In the genomic region with DNA sequence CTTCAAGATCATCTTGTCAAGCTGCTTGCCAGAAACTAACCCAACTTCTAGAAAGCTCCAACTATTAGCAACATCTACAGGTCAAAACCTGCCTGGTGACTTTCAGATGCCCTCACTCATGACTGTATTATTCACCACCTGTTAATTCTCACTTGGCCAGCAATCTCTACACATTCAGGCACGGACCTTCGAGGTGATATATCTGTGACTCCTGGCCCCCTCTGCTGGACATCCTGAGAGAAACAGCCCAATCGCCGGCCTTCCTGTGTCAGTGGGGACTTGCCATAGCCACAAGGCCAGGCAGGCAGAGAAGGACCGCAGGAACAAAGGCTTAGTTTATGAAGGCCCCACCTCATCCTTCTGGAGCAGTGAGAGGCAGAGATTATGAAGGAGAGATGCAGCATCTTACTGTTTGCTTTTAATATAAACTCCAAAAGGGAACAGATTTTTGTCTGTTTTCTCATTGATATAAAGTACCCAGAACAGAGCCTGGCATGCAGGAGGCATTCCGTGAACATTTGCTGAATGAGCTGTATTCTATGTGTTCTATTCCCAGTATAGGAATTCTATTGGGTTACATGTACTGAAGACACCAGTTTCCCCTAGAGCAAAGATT, we compare ENCODE assay signal across 9 cellular contexts. TPM values are rescaled to one million over a fixed set of nuclear protein-coding genes. Genes with fewer than 3 reads are reported as not detected.
A peak's percentile ranks its signal among the peaks of the same experiment; 100 is the strongest.
DNase-seq lines count a peak whose midpoint lies in the region; ATAC-seq and TF ChIP-seq lines count a peak whose summit lies in the region.
"Had no signal": no experiment of that assay in that cellular context is flagged by ENCODE, and none has a peak within 500 bp of the region (broad histone marks: within the 10 kb centered on the region; RNA-seq: fewer than 3 reads in every experiment).

No MANE protein-coding gene starts in this region.

- H2BK5ac ChIP-seq in neuronal stem cell (ENCODE audit: low read length): no peak overlapping the region

- H3K79me2 ChIP-seq in OCI-LY1 (ENCODE audit: insufficient read depth, low read length): no peaks in the 10 kb centered on the region

- no peaks in the 10 kb centered on the region for H3K79me1 ChIP-seq in neuronal stem cell (ENCODE audit: low read depth, low read length)

- no peak overlapping the region for H3K4ac ChIP-seq in neuronal stem cell (ENCODE audit: low read length)

- no peak overlapping the region for H2BK120ac ChIP-seq in neuronal stem cell (ENCODE audit: low read depth, low read length)

- H3K4me3 ChIP-seq in OCI-LY1 (ENCODE audit: low read depth, low read length, poor library complexity, severe bottlenecking) (no peak overlapping the region), neuronal stem cell (ENCODE audit: low read length in 2 of 2) (no peak overlapping the region)

- H2BK12ac ChIP-seq in neuronal stem cell (ENCODE audit: low read length): no peak overlapping the region

- H4K91ac ChIP-seq in neuronal stem cell (ENCODE audit: low read depth, low read length, poor library complexity): no peak overlapping the region

- no peaks in the 10 kb centered on the region for H4K20me1 ChIP-seq in OCI-LY1 (ENCODE audit: insufficient read depth, low read length)

- H3K27ac ChIP-seq in OCI-LY1 (ENCODE audit: low read depth, low read length, poor library complexity, severe bottlenecking): no peak overlapping the region
- no peak overlapping the region for H3K27ac ChIP-seq in neuronal stem cell (replicated peaks; ENCODE audit: low read length)

- no peak overlapping the region for H3K14ac ChIP-seq in neuronal stem cell (ENCODE audit: low read length)

- no peaks in the 10 kb centered on the region for H3K27me3 ChIP-seq in OCI-LY1 (ENCODE audit: insufficient read depth, low read length)
- H3K27me3 ChIP-seq in neuronal stem cell (ENCODE audit: control insufficient read depth in 3 of 3, insufficient read depth in 3 of 3, low read depth in 1 of 3, low read length in 3 of 3): no peaks in the 10 kb centered on the region

- H3K36me3 ChIP-seq in OCI-LY1 (ENCODE audit: insufficient read depth, low read length) (peaks cover 50% of the 10 kb centered on the region), neuronal stem cell (replicated peaks in 1 of 2; ENCODE audit: control insufficient read depth in 2 of 2, insufficient read depth in 2 of 2, low read length in 2 of 2) (peaks cover 33 to 95% of the 10 kb centered on the region in 2 donors)

- H2AFZ ChIP-seq in OCI-LY1 (ENCODE audit: low read length): no peak overlapping the region
- no peak overlapping the region for H2AFZ ChIP-seq in neuronal stem cell (ENCODE audit: low read length)

- peak; percentile 69 for TF ChIP-seq CTCF in OCI-LY1 (IDR thresholded peaks at IDR 0.05; ENCODE audit: low read length)

- WGBS in neuronal stem cell (ENCODE audit: extremely low coverage in 2 of 2, insufficient read length in 2 of 2, insufficient replicate concordance in 1 of 2), 2 donors: no CpG with 5 or more reads among the region's 6 CpGs

- H2BK15ac ChIP-seq in neuronal stem cell (ENCODE audit: low read length): no peak overlapping the region

- H3K4me2 ChIP-seq in OCI-LY1 (ENCODE audit: low read length) (no peak overlapping the region), neuronal stem cell (ENCODE audit: insufficient read depth, low read length, poor library complexity, severe bottlenecking) (no peak overlapping the region)

- H3K9me2 ChIP-seq in OCI-LY1 (ENCODE audit: low read depth, low read length): no peaks in the 10 kb centered on the region

- H3F3A ChIP-seq in OCI-LY1 (ENCODE audit: insufficient read depth, low read length): no peaks in the 10 kb centered on the region

- H4K8ac ChIP-seq in neuronal stem cell (ENCODE audit: low read depth, low read length): no peak overlapping the region

- no peak for ATAC-seq in HG02571 (IDR thresholded peaks at IDR 0.05; ENCODE audit: unreplicated experiment)

- H3K9ac ChIP-seq in OCI-LY1 (ENCODE audit: low read length) (no peak overlapping the region), neuronal stem cell (ENCODE audit: low read depth, low read length, poor library complexity) (no peak overlapping the region)

- H3K4me1 ChIP-seq in OCI-LY1 (ENCODE audit: insufficient read depth, low read length, severe bottlenecking) (no peaks in the 10 kb centered on the region), neuronal stem cell (ENCODE audit: control insufficient read depth in 2 of 2, insufficient read depth in 1 of 2, low read depth in 1 of 2, low read length in 2 of 2) (no peaks in the 10 kb centered on the region)

- no peak overlapping the region for H3K23ac ChIP-seq in neuronal stem cell (ENCODE audit: low read depth, low read length, poor library complexity)

- H2AK5ac ChIP-seq in neuronal stem cell (ENCODE audit: low read depth, low read length): no peak overlapping the region

- H3K9me3 ChIP-seq in OCI-LY1 (ENCODE audit: low read length) (no peaks in the 10 kb centered on the region), neuronal stem cell (replicated peaks in 1 of 2; ENCODE audit: control insufficient read depth in 2 of 2, insufficient read depth in 1 of 2, low read depth in 1 of 2, low read length in 2 of 2) (no peaks in the 10 kb centered on the region)

- DNase-seq in NK-92 treated with Interleukin-12 subunit alpha and Interleukin-12 subunit beta, amount 100 ng/mL, for 24 hours (lab: John Stamatoyannopoulos, UW): peak; percentile 36
- DNase-seq in NK-92 (lab: John Stamatoyannopoulos, UW; ENCODE audit: unreplicated experiment) (no peak), HT-29 (ENCODE audit: low spot score) (peak; percentile 95), foreskin melanocyte (peak; percentile 85), neuronal stem cell (ENCODE audit: low spot score) (peak; percentile 62)
- DNase-seq in activated effector memory CD4-positive, alpha-beta T cell treated with Interleukin-2 at 50 U/mL for 16 hours: peak; percentile 17

- H3K18ac ChIP-seq in neuronal stem cell (ENCODE audit: low read length): no peak overlapping the region

RNA-seq across cellular contexts. Expression of a gene that starts 24.4 kb away (rescaled TPM):
- not detected in 2 replicates for total RNA-seq in HT-29 (2014; rRNA removed; shearing (Covaris generic))
- polyA plus RNA-seq in neuronal stem cell (2013, experiment 1 of 2): 0.81 TPM
- 0.75 TPM for polyA plus RNA-seq in neuronal stem cell (2013, experiment 2 of 2)
- total RNA-seq: CD8-positive, alpha-beta memory T cell had no signal
- polyA plus RNA-seq: CD8-positive, alpha-beta memory T cell had no signal
